Comparison of ENCODE assay signal across 2 cellular contexts in the genomic region with DNA sequence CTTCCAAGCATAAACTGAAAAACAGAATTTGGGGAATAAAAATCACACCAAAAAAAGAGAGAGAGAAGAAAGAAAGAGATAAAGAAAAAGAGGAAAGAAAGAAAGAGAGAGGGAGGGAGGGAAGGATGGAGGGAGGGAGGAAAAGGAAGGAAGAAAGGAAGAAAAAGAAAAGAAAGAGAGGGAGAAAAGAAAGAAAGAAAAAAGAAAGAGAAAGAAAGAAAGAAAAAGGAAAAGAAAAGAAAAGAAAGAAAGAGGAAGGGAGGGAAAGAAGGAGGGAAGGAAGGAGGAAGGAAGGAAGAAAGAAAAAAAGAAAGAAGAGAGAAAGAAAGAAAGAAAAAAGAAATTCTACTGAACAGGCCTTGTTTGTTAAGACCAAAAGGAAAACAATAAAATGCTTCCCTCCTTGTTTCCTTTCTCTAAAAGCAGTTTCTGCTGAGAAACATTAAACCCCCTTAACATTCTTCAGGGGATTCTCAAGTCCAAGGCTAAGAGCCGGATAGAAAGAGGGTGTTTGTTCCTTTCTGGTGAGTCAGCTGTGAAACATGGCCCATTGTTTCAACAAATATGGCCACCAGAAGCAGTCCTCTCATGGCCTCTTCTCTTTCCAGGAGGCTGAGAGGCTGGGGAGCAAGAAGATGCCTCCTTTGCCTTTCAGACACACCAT.
TF ChIP-seq lines count a peak whose summit lies in the region.

No MANE protein-coding gene starts in this region.

TF ChIP-seq in Ishikawa, 13 proteins besides CTCF, POLR2A, EP300 and RAD21 (continued from another document):
- no peak for TF ChIP-seq FOXM1 (IDR thresholded peaks at IDR 0.05; ENCODE audit: borderline replicate concordance, low read depth)
- no peak for TF ChIP-seq ZBTB7A (IDR thresholded peaks at IDR 0.05; ENCODE audit: low read depth)

TF ChIP-seq in H1, 55 proteins besides CTCF, POLR2A, EP300 and RAD21 (continued from another document):
- no peak for TF ChIP-seq MAFK (IDR thresholded peaks at IDR 0.05; ENCODE audit: low read depth, low read length)
- no peak for TF ChIP-seq HDAC2 (IDR thresholded peaks at IDR 0.05; ENCODE audit: borderline replicate concordance in 1 of 2, low read depth in 2 of 2, low read length in 2 of 2)
- no peak for TF ChIP-seq SIX5 (IDR thresholded peaks at IDR 0.05; ENCODE audit: low read depth, low read length)
